In genomic region chr1:197198333-197198732, GRCh38 we compare ENCODE assay signal across 11 cellular contexts. TPM values are rescaled to one million over a fixed set of nuclear protein-coding genes. Genes with fewer than 3 reads are reported as not detected.
DNase-seq lines count a peak whose midpoint lies in the region; ATAC-seq, FAIRE-seq and TF ChIP-seq lines count a peak whose summit lies in the region.
"Had no signal": no experiment of that assay in that cellular context is flagged by ENCODE, and none has a peak within 500 bp of the region (broad histone marks: within the 10 kb centered on the region; RNA-seq: fewer than 3 reads in every experiment).

No MANE protein-coding gene starts in this region.

- DNase-seq in AG04449 (ENCODE audit: low read depth, low spot score) (no peak), HFFc6 (no peak), K562 (ENCODE audit: extremely low read depth in 1 of 4, low spot score in 3 of 4) (no peak), mesenchymal stem cell (no peak), GM10248 (ENCODE audit: extremely low spot score) (no peak)
- DNase-seq in stimulated activated CD8-positive, alpha-beta memory T cell treated with anti-CD3 and anti-CD28 coated beads, Interleukin-4, amount 100 ng/mL, for 48 hours, result no peak
- DNase-seq: activated CD4-positive, alpha-beta T cell treated with anti-CD3 and anti-CD28 coated beads, Interleukin-2, amount 50 U/mL, for 4 hours; DMS79 treated with DMSO at 0.1 percent for 48 hours; NCI-H446 had no signal

- no peak overlapping the region for H4K91ac ChIP-seq in mesenchymal stem cell (ENCODE audit: low read length)

- no peak overlapping the region for H2BK12ac ChIP-seq in mesenchymal stem cell (ENCODE audit: low read length in 2 of 2)

- H3K4me2 ChIP-seq in K562 (ENCODE audit: insufficient read depth, low read length) (peak overlapping the region; percentile 81; the same call in 1 of the 2 replicates), mesenchymal stem cell (ENCODE audit: low read length, poor library complexity, severe bottlenecking) (no peak overlapping the region)

- H2BK15ac ChIP-seq in mesenchymal stem cell (ENCODE audit: low read depth, poor library complexity, severe bottlenecking), result no peak overlapping the region

- no peak overlapping the region for H3K18ac ChIP-seq in mesenchymal stem cell (ENCODE audit: low read depth in 1 of 2, low read length in 2 of 2)

- CTCF ChIA-PET in AG04449 (lab: Yijun Ruan, JAX), result interaction anchor here (0.6 to 1.6 kb wide), 2 partner anchors 18 to 159 kb away, joined by 3 to 7 read pairs; no protein-coding TSS in a partner anchor
- CTCF ChIA-PET in K562 (lab: Yijun Ruan, JAX; ENCODE audit: low intra/inter-chr PET ratio), result no interaction called here
- CTCF ChIA-PET in GM10248 (lab: Yijun Ruan, JAX), result no interaction called here

- H3K36me3 ChIP-seq in K562 (ENCODE audit: control insufficient read depth, insufficient read depth, low read length) (peaks cover 2% of the 10 kb centered on the region; the same call in 1 of the 3 replicates), mesenchymal stem cell (ENCODE audit: control insufficient read depth in 1 of 2, insufficient read depth in 2 of 2, low read depth in 1 of 2, low read length in 2 of 2) (peaks cover 0 to 6% of the 10 kb centered on the region in 2 experiments)

- TF ChIP-seq CTCF in AG04449 (IDR thresholded peaks at IDR 0.05; ENCODE audit: insufficient read depth, low read length, missing control alignments), result no peak
- no peak for TF ChIP-seq CTCF in HFFc6 (IDR thresholded peaks at IDR 0.05)
- TF ChIP-seq CTCF in K562 (IDR thresholded peaks at IDR 0.05 in 2 of 3, conservative IDR thresholded peaks at IDR 0.05 in 1 of 3; ENCODE audit: insufficient read depth in 2 of 3, low read depth in 1 of 3, low read length in 3 of 3), result no peak
- no peak for TF ChIP-seq CTCF in GM10248 (IDR thresholded peaks at IDR 0.05; ENCODE audit: control extremely low read depth, extremely low read depth, low read depth, missing control alignments)

- H3K4me3 ChIP-seq in AG04449 (ENCODE audit: low read depth, low read length), result peak overlapping the region; percentile 41
- peak overlapping the region; percentile 70 for H3K4me3 ChIP-seq in K562
- H3K4me3 ChIP-seq in mesenchymal stem cell (ENCODE audit: insufficient read depth in 1 of 2, low read depth in 1 of 2, low read length in 2 of 2), result peak overlapping the region in 1 of 2 experiments; percentile 97

- peaks cover 6% of the 10 kb centered on the region for H3K79me1 ChIP-seq in mesenchymal stem cell (replicated peaks; ENCODE audit: low read length, poor library complexity, severe bottlenecking)

- H3K14ac ChIP-seq in mesenchymal stem cell (ENCODE audit: low read length in 2 of 2), result no peak overlapping the region

- no TSS peak for BruUV-seq in K562 (replicated peaks; lab: Mats Ljungman, UMichigan)

- H3K9me3 ChIP-seq in K562 (replicated peaks; ENCODE audit: control insufficient read depth, insufficient read depth, low read depth, low read length) (no peaks in the 10 kb centered on the region), mesenchymal stem cell (ENCODE audit: control insufficient read depth, low read length) (no peaks in the 10 kb centered on the region)

- TF ChIP-seq EP300 in K562 (IDR thresholded peaks at IDR 0.05; ENCODE audit: low read length), result no peak

- peaks cover 26% of the 10 kb centered on the region for H3K36me3 Mint-ChIP-seq in HFFc6 (ENCODE audit: low read depth)

- no peak overlapping the region for H4K8ac ChIP-seq in mesenchymal stem cell (ENCODE audit: low read length)

- H3K27ac ChIP-seq in K562 (ENCODE audit: extremely low read depth, low read depth, low read length) (peak overlapping the region; percentile 53; the same call in 2 of the 3 replicates), mesenchymal stem cell (ENCODE audit: low read length, poor library complexity, severe bottlenecking) (no peak overlapping the region)

- H3K4me1 ChIP-seq in K562 (replicated peaks in 1 of 2; ENCODE audit: control insufficient read depth in 2 of 2, insufficient read depth in 2 of 2, low read length in 2 of 2), result 0 out of 5 replicates have a peak, but pooled peaks cover 0 to 3% of the 10 kb centered on the region in 2 experiments
- H3K4me1 ChIP-seq in mesenchymal stem cell (ENCODE audit: control insufficient read depth, insufficient read depth, low read depth, low read length), result no peaks in the 10 kb centered on the region

- H2AK5ac ChIP-seq in mesenchymal stem cell (ENCODE audit: low read length, severe bottlenecking), result no peak overlapping the region

- H3K9me3 Mint-ChIP-seq in HFFc6, result no peaks in the 10 kb centered on the region

- no peaks in the 10 kb centered on the region for H3K9me1 ChIP-seq in K562 (ENCODE audit: control insufficient read depth, insufficient read depth, low read length)

- H2BK120ac ChIP-seq in mesenchymal stem cell (ENCODE audit: low read depth, low read length), result no peak overlapping the region

- no peaks in the 10 kb centered on the region for H3K27me3 Mint-ChIP-seq in HFFc6 (ENCODE audit: insufficient read depth)

- no peak for ATAC-seq in K562
- ATAC-seq in HG02642 (IDR thresholded peaks at IDR 0.05; ENCODE audit: poor library complexity, unreplicated experiment), result no peak
- ATAC-seq in GM21390 (IDR thresholded peaks at IDR 0.05; ENCODE audit: unreplicated experiment), result no peak

- H3K27me3 ChIP-seq in K562 (ENCODE audit: control insufficient read depth in 2 of 2, insufficient read depth in 2 of 2, low read length in 2 of 2), result no peaks in the 10 kb centered on the region
- no peaks in the 10 kb centered on the region for H3K27me3 ChIP-seq in mesenchymal stem cell (ENCODE audit: control insufficient read depth in 1 of 2, insufficient read depth in 1 of 2, low read length in 2 of 2)

- no peak for TF ChIP-seq POLR2A in K562 (conservative IDR thresholded peaks at IDR 0.05)

- H3K27ac Mint-ChIP-seq in HFFc6, result no peak overlapping the region

- no peak overlapping the region for H3K4ac ChIP-seq in mesenchymal stem cell (ENCODE audit: low read depth in 1 of 2, low read length in 2 of 2)

- TF ChIP-seq RAD21 in K562 (CRISPR knock-in tag; conservative IDR thresholded peaks at IDR 0.05 in 1 of 2, IDR thresholded peaks at IDR 0.05 in 1 of 2), result no peak

- H2AFZ ChIP-seq in K562 (ENCODE audit: low read depth, low read length) (no peak overlapping the region), mesenchymal stem cell (ENCODE audit: low read depth, low read length) (no peak overlapping the region)

- H3K9ac ChIP-seq in K562 (ENCODE audit: insufficient read depth in 1 of 2, low read depth in 2 of 2, low read length in 2 of 2) (peak overlapping the region; percentile 4 to 92; a peak in 3 of 4 replicates), mesenchymal stem cell (ENCODE audit: low read length) (peak overlapping the region; percentile 99)

- H4K20me1 ChIP-seq in K562 (replicated peaks; ENCODE audit: control insufficient read depth, insufficient read depth, low read length), result no peaks in the 10 kb centered on the region

- in situ Hi-C loops in K562 (cut with MboI), result no loop called here

- intact Hi-C loops in K562 (cut with micrococcal nuclease), result loop anchor here (5.0 kb wide), 1 partner anchor 546 kb away; the partner anchor contains the start of gene CFH

- H3K79me2 ChIP-seq in K562 (ENCODE audit: control insufficient read depth, insufficient read depth, low read length), result peaks cover 76% of the 10 kb centered on the region

- H3K23ac ChIP-seq in mesenchymal stem cell (ENCODE audit: low read length in 2 of 2), result no peak overlapping the region

- no peak for FAIRE-seq in K562 (lab: Jason Lieb, UNC)

- WGBS in K562 (ENCODE audit: insufficient coverage, low coverage, missing lambda C conversion rate), result 20% methylated on average over 2 of the region's 2 CpGs
- WGBS in mesenchymal stem cell, result 92% methylated on average over 1 of the region's 2 CpGs

- POLR2A ChIA-PET in AG04449 (lab: Yijun Ruan, JAX) (no interaction called here), K562 (lab: Yijun Ruan, JAX) (no interaction called here), GM10248 (lab: Yijun Ruan, JAX) (no interaction called here)

- H3K4me3 Mint-ChIP-seq in HFFc6, result peak overlapping the region; percentile 100

- H2BK5ac ChIP-seq in mesenchymal stem cell (ENCODE audit: low read depth, low read length, poor library complexity, severe bottlenecking), result no peak overlapping the region

- peaks cover 72% of the 10 kb centered on the region for H3K4me1 Mint-ChIP-seq in HFFc6 (ENCODE audit: low read depth)

RNA-seq across cellular contexts. Expression of gene ZBTB41, which starts 2.8 kb away (rescaled TPM):
- 10 to 100 TPM; 10.2 to 12.9 (median 11.8) TPM for total RNA-seq in HFFc6 (2021; fragmentation: NEBNext Ultra II Directional; extraction: Animal tissue kit (Norgen Biotek cat#: 25700))
- total RNA-seq in K562 (2011; cell fraction: chromatin; rRNA removed; ENCODE audit: low replicate concordance), result 5.0 and 25.3 TPM in 2 replicates
- total RNA-seq in K562 (2011; cell fraction: nucleolus; rRNA removed), result 2.3 and 4.3 TPM in 2 replicates
- total RNA-seq in K562 (2011; cell fraction: nucleoplasm; rRNA removed), result 5.4 and 8.3 TPM in 2 replicates
- total RNA-seq in K562 (2014; rRNA removed) (2.7 and 3.5 TPM in 2 replicates), K562 (2014; rRNA removed; fragmentation: Illumina TruSeq; extraction: Trizol) (8.8 and 11.0 TPM in 2 replicates), K562 (2015; rRNA removed; fragmentation: Illumina TruSeq; extraction: Trizol) (8.9 and 10.1 TPM in 2 replicates), K562 (2021) (7.0 and 7.3 TPM in 2 replicates)
- polyA plus RNA-seq in K562 (2011; rRNA removed) (5.0 and 5.4 TPM in 2 replicates), K562 (2014; fragmentation: Illumina TruSeq; extraction: Trizol) (3.5 and 4.4 TPM in 2 replicates), K562 (2014; fragmentation: Nextera tagmentation; extraction: Ambion mirVana) (1 to 10 TPM; 2.0 to 2.3 TPM), K562 (2014; rRNA removed) (2.2 TPM in 2 replicates)
- 0.83 and 2.4 TPM in 2 replicates for polyA plus RNA-seq in K562 (2011; cell fraction: cytosol; rRNA removed)
- 4.8 and 7.6 TPM in 2 replicates for polyA plus RNA-seq in K562 (2011; cell fraction: nucleus; rRNA removed)
- 2.5 and 3.4 TPM in 2 replicates for polyA plus RNA-seq in K562 (2012)
- 19.4 and 29.3 TPM in 2 replicates for polyA minus RNA-seq in K562 (2011; rRNA and poly(A)+ RNA removed)
- 5.5 and 7.3 TPM in 2 replicates for polyA minus RNA-seq in K562 (2011; cell fraction: cytosol; rRNA and poly(A)+ RNA removed)
- polyA minus RNA-seq in K562 (2011; cell fraction: nucleus; rRNA and poly(A)+ RNA removed), result 8.5 and 22.3 TPM in 2 replicates
- 5.3 TPM for polyA plus RNA-seq in mesenchymal stem cell (2013, experiment 1 of 2)
- polyA plus RNA-seq in mesenchymal stem cell (2013, experiment 2 of 2), result 5.5 TPM

RNA-seq across cellular contexts. Expression of gene ASPM, which starts 51.9 kb away (rescaled TPM):
- total RNA-seq in HFFc6 (2021; fragmentation: NEBNext Ultra II Directional; extraction: Animal tissue kit (Norgen Biotek cat#: 25700)), result 10 to 100 TPM; 20.3 to 46.8 (median 42.0) TPM
- 25.1 and 120 TPM in 2 replicates for total RNA-seq in K562 (2011; cell fraction: chromatin; rRNA removed; ENCODE audit: low replicate concordance)
- 17.5 and 27.9 TPM in 2 replicates for total RNA-seq in K562 (2011; cell fraction: nucleolus; rRNA removed)
- total RNA-seq in K562 (2011; cell fraction: nucleoplasm; rRNA removed), result 48.8 and 68.2 TPM in 2 replicates
- total RNA-seq in K562 (2014; rRNA removed), result 49.1 and 55.6 TPM in 2 replicates
- 84.4 and 92.9 TPM in 2 replicates for total RNA-seq in K562 (2014; rRNA removed; fragmentation: Illumina TruSeq; extraction: Trizol)
- 70.1 and 75.3 TPM in 2 replicates for total RNA-seq in K562 (2015; rRNA removed; fragmentation: Illumina TruSeq; extraction: Trizol)
- total RNA-seq in K562 (2021), result 56.2 and 57.1 TPM in 2 replicates
- 20.9 and 44.1 TPM in 2 replicates for polyA plus RNA-seq in K562 (2011; rRNA removed)
- 3.4 and 6.5 TPM in 2 replicates for polyA plus RNA-seq in K562 (2011; cell fraction: cytosol; rRNA removed)
- polyA plus RNA-seq in K562 (2011; cell fraction: nucleus; rRNA removed), result 27.2 and 34.1 TPM in 2 replicates
- 26.8 and 27.4 TPM in 2 replicates for polyA plus RNA-seq in K562 (2012)
- polyA plus RNA-seq in K562 (2014; fragmentation: Illumina TruSeq; extraction: Trizol), result 38.9 and 46.4 TPM in 2 replicates
- polyA plus RNA-seq in K562 (2014; fragmentation: Nextera tagmentation; extraction: Ambion mirVana), result 10 to 100 TPM; 22.7 to 25.5 TPM
- 29.5 and 34.6 TPM in 2 replicates for polyA plus RNA-seq in K562 (2014; rRNA removed)
- 99.8 and 125 TPM in 2 replicates for polyA minus RNA-seq in K562 (2011; rRNA and poly(A)+ RNA removed)
- polyA minus RNA-seq in K562 (2011; cell fraction: cytosol; rRNA and poly(A)+ RNA removed), result 28.4 and 49.2 TPM in 2 replicates
- polyA minus RNA-seq in K562 (2011; cell fraction: nucleus; rRNA and poly(A)+ RNA removed), result 79.3 and 109 TPM in 2 replicates
- polyA plus RNA-seq in mesenchymal stem cell (2013, experiment 1 of 2), result 2.0 TPM
- polyA plus RNA-seq in mesenchymal stem cell (2013, experiment 2 of 2), result 1.8 TPM
